ENCODE assay signal across 9 cellular contexts in genomic region chr14:21437063-21437901, GRCh38. TPM values are rescaled to one million over a fixed set of nuclear protein-coding genes. Genes with fewer than 3 reads are reported as not detected.
DNase-seq lines count a peak whose midpoint lies in the region; ATAC-seq, FAIRE-seq and TF ChIP-seq lines count a peak whose summit lies in the region.
"Had no signal": no experiment of that assay in that cellular context is flagged by ENCODE, and none has a peak within 500 bp of the region (broad histone marks: within the 10 kb centered on the region; RNA-seq: fewer than 3 reads in every experiment).

No MANE protein-coding gene starts in this region.

- peak; percentile 99 for DNase-seq in BE2C
- DNase-seq in GM19239 (ENCODE audit: insufficient read length, low spot score): peak; percentile 79
- DNase-seq in NCI-H510A treated with DMSO at 0.1 percent for 48 hours (lab: John Stamatoyannopoulos, UW): peak; percentile 96
- peak; percentile 99 for DNase-seq in activated CD4-positive, alpha-beta T cell treated with anti-CD3 and anti-CD28 coated beads for 36 hours
- DNase-seq in choroid plexus epithelial cell (ENCODE audit: low read depth): peak; percentile 100
- DNase-seq in kidney glomerular epithelial cell (lab: John Stamatoyannopoulos, UW): peak; percentile 95
- peak; percentile 96 to 98 for DNase-seq in stimulated activated CD4-positive, alpha-beta T cell treated with anti-CD3 and anti-CD28 coated beads, Interleukin-15, amount 100 ng/mL, for 48 hours (ENCODE audit: low read depth in 2 of 2)

- POLR2A ChIA-PET in activated CD4-positive, alpha-beta T cell treated with anti-CD3 and anti-CD28 coated beads for 36 hours (lab: Charles Lee): interaction anchor here (0.5 to 2.0 kb wide), 13 partner anchors 10 to 1147 kb away, joined by 3 to 33 read pairs (median 6); partner anchors contain the start of genes CHD8, METTL3, RAB2B and TOX4

- TF ChIP-seq CTCF in BE2C (IDR thresholded peaks at IDR 0.05; ENCODE audit: low read depth, low read length) (no peak), choroid plexus epithelial cell (conservative IDR thresholded peaks at IDR 0.05; ENCODE audit: low read depth, low read length) (no peak)

- H3K9me3 ChIP-seq in BE2C: no peaks in the 10 kb centered on the region

- peaks cover 57% of the 10 kb centered on the region for H3K4me1 Mint-ChIP-seq in activated CD4-positive, alpha-beta T cell treated with anti-CD3 and anti-CD28 coated beads for 36 hours

- H3K36me3 ChIP-seq in BE2C: no peaks in the 10 kb centered on the region

- H3K27me3 ChIP-seq in BE2C: no peaks in the 10 kb centered on the region

- H3K36me3 Mint-ChIP-seq in activated CD4-positive, alpha-beta T cell treated with anti-CD3 and anti-CD28 coated beads for 36 hours (ENCODE audit: low read depth): peaks cover 16% of the 10 kb centered on the region

- no peaks in the 10 kb centered on the region for H3K27me3 Mint-ChIP-seq in activated CD4-positive, alpha-beta T cell treated with anti-CD3 and anti-CD28 coated beads for 36 hours

- intact Hi-C loops in activated CD4-positive, alpha-beta T cell treated with anti-CD3 and anti-CD28 coated beads for 36 hours (cut with DNase I, micrococcal nuclease): loop anchor here (1.0 kb wide), 8 partner anchors 19 to 168 kb away; partner anchors contain the start of genes CHD8 (in 2 of the 2), HNRNPC (in 1 of the 2), METTL3 (in 1 of the 2) and RAB2B (in 1 of the 2)

- peak; percentile 95 for FAIRE-seq in GM19239 (lab: Jason Lieb, UNC)
- FAIRE-seq: islet of Langerhans had no signal

- peak; percentile 98 for ATAC-seq in HG03442 (IDR thresholded peaks at IDR 0.05; ENCODE audit: unreplicated experiment)
- ATAC-seq in activated CD4-positive, alpha-beta T cell treated with anti-CD3 and anti-CD28 coated beads for 36 hours: peak; percentile 99

- H3K9me3 Mint-ChIP-seq in activated CD4-positive, alpha-beta T cell treated with anti-CD3 and anti-CD28 coated beads for 36 hours (ENCODE audit: low read depth): no peaks in the 10 kb centered on the region

- peaks cover 3% of the 10 kb centered on the region; the same call in 1 of the 2 replicates for H3K4me1 ChIP-seq in BE2C

- peak overlapping the region; percentile 87 for H3K27ac Mint-ChIP-seq in activated CD4-positive, alpha-beta T cell treated with anti-CD3 and anti-CD28 coated beads for 36 hours

- peak overlapping the region; percentile 95 for H3K4me3 Mint-ChIP-seq in activated CD4-positive, alpha-beta T cell treated with anti-CD3 and anti-CD28 coated beads for 36 hours

- H3K4me3 ChIP-seq in BE2C (ENCODE audit: low read depth, low read length) (peak overlapping the region; percentile 86), choroid plexus epithelial cell (ENCODE audit: low read depth, low read length) (peak overlapping the region; percentile 96)

- CTCF ChIA-PET in activated CD4-positive, alpha-beta T cell treated with anti-CD3 and anti-CD28 coated beads for 36 hours (lab: Charles Lee): interaction anchor here (0.6 to 2.9 kb wide), 13 partner anchors 9 to 466 kb away, joined by 3 to 40 read pairs (median 4); partner anchors contain the start of genes CHD8, RAB2B and TOX4

RNA-seq across cellular contexts. Expression of gene CHD8, which starts 18.6 kb away (rescaled TPM):
- 88.1 TPM for polyA plus RNA-seq in BE2C (2012; ENCODE audit: insufficient read depth, insufficient read length, low read depth)
- total RNA-seq in activated CD4-positive, alpha-beta T cell treated with anti-CD3 and anti-CD28 coated beads for 36 hours: 100 to 1,000 TPM in 1 of 2 experiments, 10 to 100 TPM in 1; 84.3 to 104 TPM

RNA-seq across cellular contexts. Expression of gene RAB2B, which starts 39.5 kb away (rescaled TPM):
- 39.2 TPM for polyA plus RNA-seq in BE2C (2012; ENCODE audit: insufficient read depth, insufficient read length, low read depth)
- 10 to 100 TPM; 21.2 to 22.0 TPM for total RNA-seq in activated CD4-positive, alpha-beta T cell treated with anti-CD3 and anti-CD28 coated beads for 36 hours

RNA-seq across cellular contexts. Expression of gene TOX4, which starts 39.7 kb away (rescaled TPM):
- 65.2 TPM for polyA plus RNA-seq in BE2C (2012; ENCODE audit: insufficient read depth, insufficient read length, low read depth)
- 10 to 100 TPM; 79.5 to 85.6 TPM for total RNA-seq in activated CD4-positive, alpha-beta T cell treated with anti-CD3 and anti-CD28 coated beads for 36 hours

RNA-seq across cellular contexts. Expression of gene SUPT16H, which starts 53.5 kb away (rescaled TPM):
- polyA plus RNA-seq in BE2C (2012; ENCODE audit: insufficient read depth, insufficient read length, low read depth): 65.1 TPM
- total RNA-seq in activated CD4-positive, alpha-beta T cell treated with anti-CD3 and anti-CD28 coated beads for 36 hours: 100 to 1,000 TPM; 177 to 179 TPM

Comparison
In these comparisons a context has a peak if more than half of its experiments do, and no peak if none do; other contexts are left out.
1. Peak in every context shown above with its lines: DNase-seq, ATAC-seq and H3K4me3 ChIP-seq.